ENCODE assay signal across 25 cellular contexts in genomic region chr14:69003626-69004025, GRCh38.
"Had no signal": no experiment of that assay in that cellular context is flagged by ENCODE, and none has a peak within 500 bp of the region (broad histone marks: within the 10 kb centered on the region; RNA-seq: fewer than 3 reads in every experiment).

No MANE protein-coding gene starts in this region.

- H3K9me3 ChIP-seq: lower lobe of right lung, prostate gland, right atrium auricular region, testis, tibial artery, upper lobe of left lung had no signal

- H3K27me3 ChIP-seq: right atrium auricular region, testis, tibial artery, upper lobe of left lung had no signal

- FAIRE-seq: colon, frontal cortex had no signal

- H3K4me3 ChIP-seq: dorsolateral prefrontal cortex, lower lobe of right lung, prostate gland, right atrium auricular region, smooth muscle cell, testis, tibial artery, upper lobe of left lung had no signal

- DNase-seq: dorsolateral prefrontal cortex; effector CD4-positive, alpha-beta T cell; hypothalamus; immature natural killer cell; islet precursor cell; left ventricle myocardium superior; lower lobe of right lung; natural killer cell; nucleus accumbens; stimulated activated CD4-positive, alpha-beta T cell treated with anti-CD3 and anti-CD28 coated beads, Interleukin-12 subunit alpha, Interleukin-12 subunit beta, amount 100 ng/mL, for 4 hours; stimulated activated CD4-positive, alpha-beta T cell treated with anti-CD3 and anti-CD28 coated beads, Interleukin-1b, Interleukin-23, amount 100 ng/mL, for 48 hours; stimulated activated CD4-positive, alpha-beta T cell treated with anti-CD3 and anti-CD28 coated beads, Interleukin-4, amount 100 ng/mL, for 1 hour; stimulated activated CD8-positive, alpha-beta memory T cell treated with anti-CD3 and anti-CD28 coated beads, Interleukin-4, amount 100 ng/mL, for 48 hours; stimulated activated naive CD8-positive, alpha-beta T cell treated with anti-CD3 and anti-CD28 coated beads, Interleukin-15, Interleukin-2, amounts not matched to agents 100 U/mL and 50 U/mL, for 24 hours; substantia nigra; testis; tibial artery; upper lobe of left lung had no signal

- H3K4me1 Mint-ChIP-seq: immature natural killer cell, natural killer cell had no signal

- ATAC-seq: left ventricle myocardium superior; lower lobe of right lung; natural killer cell; sciatic nerve; stimulated activated naive CD8-positive, alpha-beta T cell treated with anti-CD3 and anti-CD28 coated beads, Interleukin-15, Interleukin-2, amounts not matched to agents 100 U/mL and 50 U/mL, for 24 hours had no signal

- H3K27ac ChIP-seq: dorsolateral prefrontal cortex, lower lobe of right lung, prostate gland, right atrium auricular region, testis, upper lobe of left lung had no signal

- H3K4me2 ChIP-seq: smooth muscle cell had no signal

- H3K27ac Mint-ChIP-seq: immature natural killer cell, natural killer cell had no signal

- H3K4me3 Mint-ChIP-seq: immature natural killer cell, natural killer cell, neural crest cell had no signal

- H3K36me3 ChIP-seq: lower lobe of right lung, prostate gland, right atrium auricular region, tibial artery, upper lobe of left lung had no signal

- H3K4me1 ChIP-seq: prostate gland, testis had no signal

- H3K36me3 Mint-ChIP-seq: immature natural killer cell, natural killer cell had no signal

- H3K9me3 Mint-ChIP-seq: immature natural killer cell, natural killer cell had no signal
